Comparison of ENCODE assay signal across 9 cellular contexts in genomic region chr11:133134561-133135173, GRCh38.
DNase-seq lines count a peak whose midpoint lies in the region; ATAC-seq and TF ChIP-seq lines count a peak whose summit lies in the region.
"Had no signal": no experiment of that assay in that cellular context is flagged by ENCODE, and none has a peak within 500 bp of the region (broad histone marks: within the 10 kb centered on the region; RNA-seq: fewer than 3 reads in every experiment).

No MANE protein-coding gene starts in this region.

- no peak overlapping the region for H3K27ac Mint-ChIP-seq in nephron

- no peaks in the 10 kb centered on the region for H3K9me3 Mint-ChIP-seq in nephron

- no peaks in the 10 kb centered on the region for H3K36me3 Mint-ChIP-seq in nephron (ENCODE audit: low read depth)

- peak; percentile 99 for ATAC-seq in GM18511 (IDR thresholded peaks at IDR 0.05; ENCODE audit: unreplicated experiment)
- ATAC-seq in HG02885 (IDR thresholded peaks at IDR 0.05; ENCODE audit: poor library complexity, unreplicated experiment) = peak; percentile 87

- peaks cover 6% of the 10 kb centered on the region for H3K4me1 Mint-ChIP-seq in nephron

- H3K4me3 Mint-ChIP-seq in nephron = no peak overlapping the region

- TF ChIP-seq CTCF in C4-2B (conservative IDR thresholded peaks at IDR 0.05) (peak; percentile 91), WI38 (IDR thresholded peaks at IDR 0.05; ENCODE audit: low read depth, low read length) (0 out of 2 replicates have a peak, but pooled peaks have one; percentile 9), nephron (IDR thresholded peaks at IDR 0.05; ENCODE audit: unreplicated experiment in 3 of 3) (peak; percentile 89 to 94 (median 90)), uterus (IDR thresholded peaks at IDR 0.05) (peak; percentile 31 to 54 (median 50))

- H3K36me3 ChIP-seq in uterus = no peaks in the 10 kb centered on the region
- H3K36me3 ChIP-seq: SJSA1 had no signal

- peak; percentile 30 for DNase-seq in NCI-H146 treated with DMSO at 0.1 percent for 48 hours (lab: John Stamatoyannopoulos, UW; ENCODE audit: unreplicated experiment)
- DNase-seq in erythroblast (lab: John Stamatoyannopoulos, UW) = peak; percentile 75 to 82
- DNase-seq in uterus = no peak

- no peak overlapping the region for H3K27ac ChIP-seq in C4-2B
- H3K27ac ChIP-seq in uterus = no peak overlapping the region
- H3K27ac ChIP-seq: SJSA1 had no signal

- no peaks in the 10 kb centered on the region for H3K27me3 ChIP-seq in uterus
- H3K27me3 ChIP-seq: SJSA1 had no signal

- TF ChIP-seq POLR2A in erythroblast (IDR thresholded peaks at IDR 0.05; ENCODE audit: low read length) (no peak), uterus (IDR thresholded peaks at IDR 0.05) (no peak)

- peaks cover 28% of the 10 kb centered on the region for H3K27me3 Mint-ChIP-seq in nephron (ENCODE audit: low read depth)

- intact Hi-C loops in uterus (cut with DNase I; ENCODE audit: low total_unique reads) = no loop called here

- H3K4me3 ChIP-seq in WI38 (ENCODE audit: low read depth, low read length) = no peak overlapping the region
- H3K4me3 ChIP-seq in uterus = no peak overlapping the region
- H3K4me3 ChIP-seq: SJSA1 had no signal

- H3K4me1 ChIP-seq in uterus = no peaks in the 10 kb centered on the region
- H3K4me1 ChIP-seq: SJSA1 had no signal

- H3K9me3 ChIP-seq in uterus = no peaks in the 10 kb centered on the region
- H3K9me3 ChIP-seq: SJSA1 had no signal

Comparison
In these comparisons a context has a peak if more than half of its experiments do, and no peak if none do; other contexts are left out.
1. CTCF ChIP-seq: peak in every context shown above with its lines; median percentile 91 in C4-2B; 90 in nephron; 50 in uterus; 9 in WI38.
2. DNase-seq: peak in NCI-H146 treated with DMSO at 0.1 percent for 48 hours (single experiment) and erythroblast (2 of 2); none in uterus (0 of 2).